In the genomic region with DNA sequence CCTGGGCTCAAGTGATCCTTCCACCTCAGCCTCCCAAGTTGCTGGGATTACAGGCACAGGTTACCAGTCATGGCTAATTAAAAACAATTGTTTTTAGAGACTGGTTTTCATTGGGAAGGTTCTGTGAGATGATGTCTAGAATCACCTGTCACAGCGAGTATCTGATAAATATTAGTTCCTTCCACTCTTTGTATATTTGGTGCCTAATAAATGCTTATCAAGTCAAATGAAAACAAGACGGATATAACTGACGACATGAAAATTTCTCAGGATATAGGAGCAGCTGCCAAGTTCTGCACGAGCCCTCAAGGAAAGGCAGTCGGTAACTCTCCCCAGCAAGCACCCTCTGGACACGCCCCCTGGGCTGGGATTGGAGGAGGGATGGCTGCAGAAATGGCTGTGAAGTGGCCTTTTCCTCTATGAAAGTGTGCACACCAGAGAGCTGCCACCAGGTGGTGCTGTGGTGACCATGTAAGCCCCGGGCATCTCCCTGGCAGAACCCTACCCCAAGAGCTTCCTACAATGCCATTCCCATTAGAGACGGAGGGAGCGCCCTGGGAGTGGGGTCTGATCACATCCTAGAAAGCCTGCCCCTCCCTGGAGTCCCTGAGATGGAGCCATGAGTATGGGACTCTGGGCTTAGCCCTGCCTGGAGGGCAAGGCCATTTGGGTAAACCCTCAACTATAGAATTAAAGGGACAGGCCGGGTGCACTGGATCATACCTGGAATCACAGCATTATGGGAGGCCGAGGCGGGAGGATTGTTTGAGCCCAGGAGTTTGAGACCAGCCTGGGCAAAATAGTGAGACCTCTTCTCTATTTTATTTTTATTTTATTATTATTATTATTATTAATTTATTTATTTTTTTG, we compare ENCODE assay signal across 8 cellular contexts. TPM values are rescaled to one million over a fixed set of nuclear protein-coding genes. Genes with fewer than 3 reads are reported as not detected.
DNase-seq lines count a peak whose midpoint lies in the region; ATAC-seq and TF ChIP-seq lines count a peak whose summit lies in the region.

No MANE protein-coding gene starts in this region.

- H3K27me3 ChIP-seq in left lung = no peaks in the 10 kb centered on the region

- H3K36me3 ChIP-seq in left lung = peaks cover 0 to under 1% of the 10 kb centered on the region in 2 donors

- H3K4me3 ChIP-seq in left lung = no peak overlapping the region

- no peak overlapping the region for H3K27ac ChIP-seq in left lung

- H3K9me3 ChIP-seq in left lung = no peaks in the 10 kb centered on the region

- TF ChIP-seq CTCF in left lung (IDR thresholded peaks at IDR 0.05) = peak; percentile 74 to 83

- peak; percentile 99 for DNase-seq in ELF-1 (ENCODE audit: low read depth, low spot score)
- DNase-seq in NCI-H524 (lab: John Stamatoyannopoulos, UW) = peak; percentile 95 to 97
- peak; percentile 79 to 90 for DNase-seq in activated CD4-positive, alpha-beta T cell treated with anti-CD3 and anti-CD28 coated beads for 24 hours (ENCODE audit: low read depth in 2 of 2)
- DNase-seq in cerebellum (ENCODE audit: low spot score) = peak; percentile 56
- peak; percentile 89 to 94 for DNase-seq in left lung
- peak; percentile 89 for DNase-seq in stimulated activated CD4-positive, alpha-beta T cell treated with anti-CD3 and anti-CD28 coated beads, Interleukin-4, amount 100 ng/mL, for 48 hours (ENCODE audit: low read depth in 2 of 2)
- DNase-seq in cerebellar nuclear complex (lab: John Stamatoyannopoulos, UW) = no peak

- intact Hi-C loops in left lung (cut with DNase I) = no loop called here

- ATAC-seq in HG03175 (IDR thresholded peaks at IDR 0.05; ENCODE audit: unreplicated experiment) (peak; percentile 57), left lung (peak; percentile 100)

- no peaks in the 10 kb centered on the region for H3K4me1 ChIP-seq in left lung

RNA-seq across cellular contexts. Expression of a gene that starts 50.9 kb away (rescaled TPM):
- total RNA-seq in cerebellum (0.09 TPM), left lung (not detected)

Comparison
In these comparisons a context has a peak if more than half of its experiments do, and no peak if none do; other contexts are left out.
1. DNase-seq: peak in ELF-1 (single experiment), NCI-H524 (2 of 2), activated CD4-positive, alpha-beta T cell treated with anti-CD3 and anti-CD28 coated beads for 24 hours (2 of 2), cerebellum (single experiment), left lung (2 of 2) and stimulated activated CD4-positive, alpha-beta T cell treated with anti-CD3 and anti-CD28 coated beads, Interleukin-4, amount 100 ng/mL, for 48 hours (2 of 2); none in cerebellar nuclear complex (0 of 2).